ENCODE assay signal across 1 cellular context in genomic region chr12:128790221-128790620, GRCh38.
TF ChIP-seq lines count a peak whose summit lies in the region.

No MANE protein-coding gene starts in this region.

TF ChIP-seq in HCT116, 20 proteins besides CTCF, POLR2A, EP300 and RAD21 (continued from another document):
- no peak for TF ChIP-seq ZBTB33 (IDR thresholded peaks at IDR 0.05; ENCODE audit: extremely low read depth, insufficient replicate concordance, low read length)
- no peak for TF ChIP-seq ZNF274 (IDR thresholded peaks at IDR 0.05; ENCODE audit: low read depth, low read length)
- no peak for TF ChIP-seq POLR2AphosphoS5 (IDR thresholded peaks at IDR 0.05; ENCODE audit: low read depth, low read length)
- no peak for TF ChIP-seq EZH2phosphoT487 (IDR thresholded peaks at IDR 0.05; ENCODE audit: borderline replicate concordance)
- TF ChIP-seq EZH2 (IDR thresholded peaks at IDR 0.05), result no peak
- TF ChIP-seq ATF3 (IDR thresholded peaks at IDR 0.05), result no peak
- TF ChIP-seq JUND (IDR thresholded peaks at IDR 0.05), result no peak
- TF ChIP-seq MAX (IDR thresholded peaks at IDR 0.05), result no peak
- no peak for TF ChIP-seq FOSL1 (IDR thresholded peaks at IDR 0.05; ENCODE audit: low read depth)
TF ChIP-seq in HCT116: peak in this region for 0.
